ENCODE assay signal across 10 cellular contexts in the genomic region with DNA sequence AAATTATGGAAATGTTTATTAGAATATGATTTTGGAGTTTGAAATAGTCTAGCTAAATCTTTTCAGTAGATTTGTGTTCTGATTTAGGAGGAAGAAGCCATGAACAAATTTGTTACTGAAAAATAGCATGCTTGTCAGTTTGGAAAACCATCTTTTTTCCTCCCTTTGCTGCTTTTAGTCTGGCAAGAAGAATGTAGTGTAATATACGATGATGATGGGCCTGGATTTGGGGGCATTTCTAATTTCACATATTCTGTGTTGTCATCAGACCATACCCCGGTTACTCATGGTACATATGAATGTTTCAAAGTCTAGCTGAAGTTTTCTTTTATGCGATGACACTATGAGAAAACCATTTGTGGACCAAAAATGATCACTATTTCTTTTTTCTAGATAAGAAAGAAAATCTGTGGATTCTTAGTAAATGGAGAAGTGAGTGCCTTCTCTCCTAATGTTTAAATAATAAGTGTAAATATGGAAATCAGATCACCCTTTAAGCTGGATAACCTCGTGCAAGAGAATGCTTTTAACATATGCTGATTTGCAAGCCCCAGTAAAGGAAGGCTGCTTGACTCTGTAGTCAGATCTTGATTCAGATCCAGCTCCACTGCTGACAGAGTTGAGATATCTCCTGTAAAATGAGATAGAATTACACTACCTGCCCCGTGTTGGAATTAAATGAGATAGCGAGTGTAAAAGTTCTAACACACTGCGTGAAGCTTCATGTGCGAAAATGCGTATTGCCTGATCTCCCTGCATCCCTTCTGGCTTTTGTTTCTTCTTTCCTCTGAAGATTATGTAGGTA. TPM values are rescaled to one million over a fixed set of nuclear protein-coding genes. Genes with fewer than 3 reads are reported as not detected.
A peak's percentile ranks its signal among the peaks of the same experiment; 100 is the strongest.
DNase-seq lines count a peak whose midpoint lies in the region; TF ChIP-seq lines count a peak whose summit lies in the region.
"Had no signal": no experiment of that assay in that cellular context is flagged by ENCODE, and none has a peak within 500 bp of the region (broad histone marks: within the 10 kb centered on the region; RNA-seq: fewer than 3 reads in every experiment).

No MANE protein-coding gene starts in this region.

- no peak overlapping the region for H3K27ac Mint-ChIP-seq in immature natural killer cell
- H3K27ac Mint-ChIP-seq: activated T-cell treated with anti-CD3 and anti-CD28 coated beads, Interleukin-2, amount 50 U/mL, for 24 hours had no signal

- H3K36me3 Mint-ChIP-seq in immature natural killer cell, result no peaks in the 10 kb centered on the region

- peaks cover 14% of the 10 kb centered on the region; the same call in 1 of the 2 replicates for H3K36me3 ChIP-seq in MG63

- H3K4me3 Mint-ChIP-seq in immature natural killer cell, result no peak overlapping the region
- H3K4me3 Mint-ChIP-seq: activated T-cell treated with anti-CD3 and anti-CD28 coated beads, Interleukin-2, amount 50 U/mL, for 24 hours had no signal

- H3K9me3 ChIP-seq in MG63, result no peaks in the 10 kb centered on the region

- peak; percentile 25 for DNase-seq in EL
- DNase-seq in MG63, result no peak
- DNase-seq in fibroblast of peridontal ligament (ENCODE audit: extremely low read depth), result peak; percentile 30
- DNase-seq in retinal pigment epithelial cell (ENCODE audit: low read depth), result no peak
- no peak for DNase-seq in H4 (ENCODE audit: low spot score)
- no peak for DNase-seq in immature natural killer cell
- no peak for DNase-seq in NCI-H69 (lab: John Stamatoyannopoulos, UW)
- DNase-seq in NCI-H2227 treated with DMSO at 0.1 percent for 48 hours (lab: John Stamatoyannopoulos, UW), result no peak
- DNase-seq: activated T-cell treated with anti-CD3 and anti-CD28 coated beads, Interleukin-2, amount 50 U/mL, for 24 hours; NCI-H2081 treated with DMSO at 0.1 percent for 48 hours had no signal

- H3K27me3 ChIP-seq in MG63, result no peaks in the 10 kb centered on the region

- H3K4me3 ChIP-seq in MG63 (peak overlapping the region; percentile 82), retinal pigment epithelial cell (ENCODE audit: low read length) (peak overlapping the region; percentile 96)

- peaks cover 38 to 53% of the 10 kb centered on the region in 2 donors for H3K4me1 Mint-ChIP-seq in immature natural killer cell

- H3K27me3 Mint-ChIP-seq in immature natural killer cell (ENCODE audit: low read depth in 3 of 3), result peaks cover 9 to 14% (median 14%) of the 10 kb centered on the region in 3 donors
- H3K27me3 Mint-ChIP-seq: activated T-cell treated with anti-CD3 and anti-CD28 coated beads, Interleukin-2, amount 50 U/mL, for 24 hours had no signal

- no peaks in the 10 kb centered on the region for H3K9me3 Mint-ChIP-seq in immature natural killer cell
- H3K9me3 Mint-ChIP-seq: activated T-cell treated with anti-CD3 and anti-CD28 coated beads, Interleukin-2, amount 50 U/mL, for 24 hours had no signal

- TF ChIP-seq CTCF in retinal pigment epithelial cell (conservative IDR thresholded peaks at IDR 0.05; ENCODE audit: low read depth, low read length), result no peak

RNA-seq across cellular contexts. Expression of gene MEF2A, which starts 3.0 kb away (rescaled TPM):
- total RNA-seq in MG63 (2014; rRNA removed; shearing (Covaris generic); ENCODE audit: low replicate concordance), result 29.1 and 68.8 TPM in 2 replicates
- 16.7 and 21.0 TPM in 2 replicates for total RNA-seq in H4 (2014; rRNA removed; shearing (Covaris generic))
- 10 to 100 TPM in 1 of 3 donors, 1 to 10 TPM in 2; 5.8 to 14.4 (median 6.3) TPM for polyA plus RNA-seq in immature natural killer cell

Comparison
In these comparisons a context has a peak if more than half of its experiments do, and no peak if none do; other contexts are left out.
1. DNase-seq: peak in EL (single experiment) and fibroblast of peridontal ligament (single experiment); none in MG63 (single experiment), retinal pigment epithelial cell (single experiment), H4 (single experiment), immature natural killer cell (0 of 3), NCI-H69 (single experiment) and NCI-H2227 treated with DMSO at 0.1 percent for 48 hours (single experiment).